21 cellular contexts compared by ENCODE assay signal in the genomic region with DNA sequence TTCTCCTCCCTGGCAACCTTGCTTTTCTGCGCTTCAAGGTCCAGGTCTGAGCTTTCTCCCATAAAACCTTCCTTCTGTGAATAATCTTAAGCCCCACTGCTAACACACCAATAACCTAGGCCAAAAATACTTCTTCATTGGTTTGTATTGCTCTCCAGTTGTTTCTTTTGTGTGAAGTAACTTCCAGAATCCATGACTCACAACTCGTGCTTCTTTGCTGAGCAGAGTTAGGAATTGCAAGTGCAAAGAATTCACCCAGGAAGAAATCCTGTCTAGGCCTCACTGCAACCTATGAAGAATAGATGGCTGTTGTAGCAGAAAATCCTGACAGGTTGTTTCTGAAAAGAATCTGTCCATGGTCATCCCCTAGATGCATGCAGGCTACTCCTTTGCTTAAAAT.
"Had no signal": no experiment of that assay in that cellular context is flagged by ENCODE, and none has a peak within 500 bp of the region (broad histone marks: within the 10 kb centered on the region; RNA-seq: fewer than 3 reads in every experiment).

No MANE protein-coding gene starts in this region.

- DNase-seq: effector CD4-positive, alpha-beta T cell; foreskin fibroblast; immature natural killer cell; kidney; left colon; naive thymus-derived CD4-positive, alpha-beta T cell; nephron progenitor cell; psoas muscle; retina; right lobe of liver; spleen; stimulated activated CD4-positive, alpha-beta T cell treated with anti-CD3 and anti-CD28 coated beads, Interleukin-15, amount 100 ng/mL, for 24 hours; stimulated activated CD4-positive, alpha-beta T cell treated with anti-CD3 and anti-CD28 coated beads, Interleukin-1b, Interleukin-23, amount 100 ng/mL, for 48 hours; stimulated activated CD4-positive, alpha-beta T cell treated with anti-CD3 and anti-CD28 coated beads, Interleukin-4, amount 100 ng/mL, for 24 hours; stimulated activated naive B cell treated with anti-CD40 and anti-IgM and Interleukin-4, amounts not matched to agents 10 μg/mL and 1 μg/mL and 100 μg/mL, for 72 hours; stimulated activated naive CD8-positive, alpha-beta T cell treated with anti-CD3 and anti-CD28 coated beads, Interleukin-15, amount 100 ng/mL, for 72 hours; substantia nigra had no signal

- H3K27ac ChIP-seq: coronary artery, gastroesophageal sphincter, neutrophil, psoas muscle, right lobe of liver, spleen had no signal

- H3K9me3 Mint-ChIP-seq: immature natural killer cell; nephron progenitor cell; stimulated activated naive CD8-positive, alpha-beta T cell treated with anti-CD3 and anti-CD28 coated beads, Interleukin-15, amount 100 ng/mL, for 72 hours had no signal

- H3K4me3 Mint-ChIP-seq: immature natural killer cell; naive thymus-derived CD4-positive, alpha-beta T cell; nephron progenitor cell; stimulated activated naive B cell treated with anti-CD40 and anti-IgM and Interleukin-4, amounts not matched to agents 10 μg/mL and 1 μg/mL and 100 μg/mL, for 72 hours; stimulated activated naive CD8-positive, alpha-beta T cell treated with anti-CD3 and anti-CD28 coated beads, Interleukin-15, amount 100 ng/mL, for 72 hours had no signal

- FAIRE-seq: kidney had no signal

- H3K36me3 ChIP-seq: gastroesophageal sphincter, neutrophil, right lobe of liver, spleen had no signal

- H3K27ac Mint-ChIP-seq: immature natural killer cell; nephron progenitor cell; stimulated activated naive B cell treated with anti-CD40 and anti-IgM and Interleukin-4, amounts not matched to agents 10 μg/mL and 1 μg/mL and 100 μg/mL, for 72 hours had no signal

- H3K27me3 Mint-ChIP-seq: stimulated activated naive B cell treated with anti-CD40 and anti-IgM and Interleukin-4, amounts not matched to agents 10 μg/mL and 1 μg/mL and 100 μg/mL, for 72 hours had no signal

- H3K4me1 Mint-ChIP-seq: immature natural killer cell; naive thymus-derived CD4-positive, alpha-beta T cell; stimulated activated naive B cell treated with anti-CD40 and anti-IgM and Interleukin-4, amounts not matched to agents 10 μg/mL and 1 μg/mL and 100 μg/mL, for 72 hours; stimulated activated naive CD8-positive, alpha-beta T cell treated with anti-CD3 and anti-CD28 coated beads, Interleukin-15, amount 100 ng/mL, for 72 hours had no signal

- H3K4me1 ChIP-seq: gastroesophageal sphincter, psoas muscle, right lobe of liver, spleen had no signal

- H3K36me3 Mint-ChIP-seq: immature natural killer cell; naive thymus-derived CD4-positive, alpha-beta T cell; stimulated activated naive B cell treated with anti-CD40 and anti-IgM and Interleukin-4, amounts not matched to agents 10 μg/mL and 1 μg/mL and 100 μg/mL, for 72 hours had no signal

- H3K9me3 ChIP-seq: gastroesophageal sphincter, neutrophil, psoas muscle, right lobe of liver, spleen had no signal

- H3K4me3 ChIP-seq: coronary artery, gastroesophageal sphincter, psoas muscle, right lobe of liver, spleen had no signal

- ATAC-seq: esophagus mucosa; gastroesophageal sphincter; left colon; naive thymus-derived CD4-positive, alpha-beta T cell; psoas muscle; right lobe of liver; stimulated activated naive B cell treated with anti-CD40 and anti-IgM and Interleukin-4, amounts not matched to agents 10 μg/mL and 1 μg/mL and 100 μg/mL, for 72 hours; stimulated activated naive CD8-positive, alpha-beta T cell treated with anti-CD3 and anti-CD28 coated beads, Interleukin-15, amount 100 ng/mL, for 72 hours had no signal

- H3K27me3 ChIP-seq: gastroesophageal sphincter, neutrophil, right lobe of liver, spleen had no signal
